In genomic region chr6:40325791-40326190, GRCh38 we compare ENCODE assay signal across 10 cellular contexts.
"Had no signal": no experiment of that assay in that cellular context is flagged by ENCODE, and none has a peak within 500 bp of the region (broad histone marks: within the 10 kb centered on the region; RNA-seq: fewer than 3 reads in every experiment).

No MANE protein-coding gene starts in this region.

- ATAC-seq: natural killer cell; stimulated activated naive B cell treated with anti-CD40 and anti-IgM and Interleukin-4, amounts not matched to agents 10 μg/mL and 1 μg/mL and 100 μg/mL, for 72 hours had no signal

- H3K4me3 Mint-ChIP-seq: natural killer cell; stimulated activated naive B cell treated with anti-CD40 and anti-IgM and Interleukin-4, amounts not matched to agents 10 μg/mL and 1 μg/mL and 100 μg/mL, for 72 hours had no signal

- H3K27ac Mint-ChIP-seq: natural killer cell; stimulated activated naive B cell treated with anti-CD40 and anti-IgM and Interleukin-4, amounts not matched to agents 10 μg/mL and 1 μg/mL and 100 μg/mL, for 72 hours had no signal

- DNase-seq: activated CD4-positive, alpha-beta T cell treated with anti-CD3 and anti-CD28 coated beads for 1 hour; activated naive CD4-positive, alpha-beta T cell; dermis blood vessel endothelial cell; head of caudate nucleus; kidney glomerular epithelial cell; mesenchymal stem cell; natural killer cell; stimulated activated CD4-positive, alpha-beta T cell treated with anti-CD3 and anti-CD28 coated beads, Interleukin-4, amount 100 ng/mL, for 1 hour; stimulated activated naive B cell treated with anti-CD40 and anti-IgM and Interleukin-4, amounts not matched to agents 10 μg/mL and 1 μg/mL and 100 μg/mL, for 72 hours had no signal

- H3K9me3 Mint-ChIP-seq: natural killer cell; stimulated activated naive B cell treated with anti-CD40 and anti-IgM and Interleukin-4, amounts not matched to agents 10 μg/mL and 1 μg/mL and 100 μg/mL, for 72 hours had no signal

- H3K4me3 ChIP-seq: thyroid gland had no signal

- H3K36me3 Mint-ChIP-seq: natural killer cell; stimulated activated naive B cell treated with anti-CD40 and anti-IgM and Interleukin-4, amounts not matched to agents 10 μg/mL and 1 μg/mL and 100 μg/mL, for 72 hours had no signal
